In the genomic region with DNA sequence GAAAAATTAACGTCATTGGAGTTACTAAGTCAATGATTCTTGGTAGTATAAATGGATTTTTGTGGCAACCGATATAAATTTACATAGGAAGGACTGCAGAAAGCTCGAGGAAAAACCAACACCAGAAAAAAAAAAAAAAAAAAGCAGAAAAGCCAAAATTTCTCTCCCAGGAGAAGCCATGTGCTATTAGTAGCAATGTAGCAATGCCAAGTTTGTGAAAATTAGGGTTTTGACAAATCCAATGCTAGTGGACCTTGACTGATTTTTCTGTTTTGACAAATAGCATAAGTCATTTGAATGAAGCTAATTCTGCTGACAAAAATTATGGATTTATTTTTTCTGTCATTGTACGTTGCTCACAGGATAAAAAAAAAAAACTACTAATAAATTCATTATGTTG, we compare ENCODE assay signal across 14 cellular contexts.
"Had no signal": no experiment of that assay in that cellular context is flagged by ENCODE, and none has a peak within 500 bp of the region (broad histone marks: within the 10 kb centered on the region; RNA-seq: fewer than 3 reads in every experiment).

No MANE protein-coding gene starts in this region.

- H3K36me3 Mint-ChIP-seq: naive thymus-derived CD4-positive, alpha-beta T cell; type B pancreatic cell had no signal

- H3K27me3 ChIP-seq: cardiac muscle cell, left lung, ovary, testis had no signal

- H3K4me1 ChIP-seq: left lung, psoas muscle had no signal

- H3K9me3 ChIP-seq: left lung, ovary, psoas muscle, testis had no signal

- DNase-seq: activated CD4-positive, alpha-beta T cell treated with anti-CD3 and anti-CD28 coated beads for 1 hour; activated CD8-positive, alpha-beta memory T cell treated with anti-CD3 and anti-CD28 coated beads for 24 hours; small intestine had no signal

- H3K4me3 Mint-ChIP-seq: activated T-cell treated with anti-CD3 and anti-CD28 coated beads, Interleukin-2, amount 50 U/mL, for 72 hours; endodermal cell; stimulated activated naive CD8-positive, alpha-beta T cell treated with anti-CD3 and anti-CD28 coated beads, Interleukin-15, amount 100 ng/mL, for 72 hours; type B pancreatic cell had no signal

- H3K4me1 Mint-ChIP-seq: endodermal cell had no signal

- H3K27me3 Mint-ChIP-seq: naive thymus-derived CD4-positive, alpha-beta T cell; stimulated activated naive CD8-positive, alpha-beta T cell treated with anti-CD3 and anti-CD28 coated beads, Interleukin-15, amount 100 ng/mL, for 72 hours; type B pancreatic cell had no signal

- H3K36me3 ChIP-seq: cardiac muscle cell, left lung, ovary, WERI-Rb-1 had no signal

- H3K27ac ChIP-seq: cardiac muscle cell, left lung, ovary, psoas muscle, testis, WERI-Rb-1 had no signal

- H3K27ac Mint-ChIP-seq: activated T-cell treated with anti-CD3 and anti-CD28 coated beads, Interleukin-2, amount 50 U/mL, for 72 hours; endodermal cell; stimulated activated naive CD8-positive, alpha-beta T cell treated with anti-CD3 and anti-CD28 coated beads, Interleukin-15, amount 100 ng/mL, for 72 hours; type B pancreatic cell had no signal

- H3K4me3 ChIP-seq: cardiac muscle cell, left lung, ovary, psoas muscle, testis had no signal

- H3K9me3 Mint-ChIP-seq: activated T-cell treated with anti-CD3 and anti-CD28 coated beads, Interleukin-2, amount 50 U/mL, for 72 hours; type B pancreatic cell had no signal
